8 cellular contexts compared by ENCODE assay signal in genomic region chr2:61707984-61708852, GRCh38.
DNase-seq lines count a peak whose midpoint lies in the region; ATAC-seq and TF ChIP-seq lines count a peak whose summit lies in the region.

No MANE protein-coding gene starts in this region.

- no peak overlapping the region for H3K27ac Mint-ChIP-seq in MCF 10A (ENCODE audit: low read depth, unreplicated experiment)

- intact Hi-C loops in MCF 10A (cut with micrococcal nuclease) (no loop called here), breast epithelium (cut with DNase I; ENCODE audit: low total_unique reads) (no loop called here), OCI-LY7 (cut with micrococcal nuclease; ENCODE audit: unreplicated experiment) (no loop called here)

- CTCF ChIA-PET in MCF 10A (lab: Yijun Ruan, JAX) = interaction anchor here (0.6 kb wide), 1 partner anchor 13 kb away, joined by 3 read pairs; no protein-coding TSS in a partner anchor
- CTCF ChIA-PET in OCI-LY7 (lab: Charles Lee; ENCODE audit: unreplicated experiment) = no interaction called here

- no peak for TF ChIP-seq POLR2A in breast epithelium (IDR thresholded peaks at IDR 0.05)

- H3K9me3 ChIP-seq in breast epithelium = no peaks in the 10 kb centered on the region
- H3K9me3 ChIP-seq in OCI-LY7 (ENCODE audit: low read length) = no peaks in the 10 kb centered on the region

- H3K4me1 Mint-ChIP-seq in MCF 10A (ENCODE audit: insufficient read depth, unreplicated experiment) = no peaks in the 10 kb centered on the region

- no peaks in the 10 kb centered on the region for H4K20me1 ChIP-seq in OCI-LY7 (ENCODE audit: insufficient read depth, low read length)

- no peaks in the 10 kb centered on the region for H3K36me3 ChIP-seq in breast epithelium
- no peaks in the 10 kb centered on the region for H3K36me3 ChIP-seq in OCI-LY7 (ENCODE audit: insufficient read depth, low read length)

- no peak overlapping the region for H3K4me3 Mint-ChIP-seq in MCF 10A (ENCODE audit: unreplicated experiment)

- DNase-seq in MCF 10A (ENCODE audit: unreplicated experiment) = peak; percentile 20
- DNase-seq in breast epithelium (ENCODE audit: low spot score in 2 of 2) = no peak
- DNase-seq in NCI-H187 (lab: John Stamatoyannopoulos, UW) = peak; percentile 90 to 91
- DNase-seq in astrocyte of the hippocampus (ENCODE audit: low read depth, low spot score) = peak; percentile 55
- DNase-seq in non-pigmented ciliary epithelial cell (ENCODE audit: low read depth) = peak; percentile 50
- no peak for DNase-seq in epidermal melanocyte (ENCODE audit: insufficient read length, low spot score)
- DNase-seq in OCI-LY7 (ENCODE audit: low spot score) = no peak

- POLR2A ChIA-PET in MCF 10A (lab: Yijun Ruan, JAX) = interaction anchor here (0.6 to 1.0 kb wide), 3 partner anchors 55 to 304 kb away, joined by 3 read pairs; no protein-coding TSS in a partner anchor
- POLR2A ChIA-PET in OCI-LY7 (lab: Charles Lee) = interaction anchor here (0.6 to 0.8 kb wide), 2 partner anchors 44 to 197 kb away, joined by 3 to 7 read pairs; no protein-coding TSS in a partner anchor

- no peaks in the 10 kb centered on the region for H3K79me2 ChIP-seq in OCI-LY7 (ENCODE audit: insufficient read depth, low read depth, low read length)

- TF ChIP-seq CTCF in MCF 10A (IDR thresholded peaks at IDR 0.05; ENCODE audit: unreplicated experiment) = no peak
- no peak for TF ChIP-seq CTCF in breast epithelium (IDR thresholded peaks at IDR 0.05)
- TF ChIP-seq CTCF in OCI-LY7 (conservative IDR thresholded peaks at IDR 0.05; ENCODE audit: low read length) = no peak

- H3K9me2 ChIP-seq in OCI-LY7 (ENCODE audit: insufficient read depth, low read length) = no peaks in the 10 kb centered on the region

- H3K4me1 ChIP-seq in breast epithelium = no peaks in the 10 kb centered on the region
- H3K4me1 ChIP-seq in OCI-LY7 (ENCODE audit: insufficient read depth, low read length, poor library complexity, severe bottlenecking) = no peaks in the 10 kb centered on the region

- H3K27ac ChIP-seq in breast epithelium = no peak overlapping the region
- no peak overlapping the region for H3K27ac ChIP-seq in OCI-LY7 (ENCODE audit: low read depth, low read length, poor library complexity, severe bottlenecking)

- no peaks in the 10 kb centered on the region for H3K36me3 Mint-ChIP-seq in MCF 10A (ENCODE audit: insufficient read depth, unreplicated experiment)

- no peaks in the 10 kb centered on the region for H3K27me3 Mint-ChIP-seq in MCF 10A (ENCODE audit: insufficient read depth, unreplicated experiment)

- H2AFZ ChIP-seq in OCI-LY7 (ENCODE audit: low read length) = no peak overlapping the region

- peak; percentile 98 for ATAC-seq in HG02938 (IDR thresholded peaks at IDR 0.05; ENCODE audit: unreplicated experiment)

- BruUV-seq in MCF 10A (replicated peaks; lab: Mats Ljungman, UMichigan) = no TSS peak
- BruUV-seq in OCI-LY7 (replicated peaks; lab: Mats Ljungman, UMichigan) = no TSS peak

- H3K4me3 ChIP-seq in breast epithelium (no peak overlapping the region), OCI-LY7 (ENCODE audit: low read depth, low read length, poor library complexity, severe bottlenecking) (no peak overlapping the region)

- H3K9me3 Mint-ChIP-seq in MCF 10A (ENCODE audit: unreplicated experiment) = no peaks in the 10 kb centered on the region

- no peak overlapping the region for H3K4me2 ChIP-seq in OCI-LY7 (ENCODE audit: low read length)

- no peaks in the 10 kb centered on the region for H3K27me3 ChIP-seq in breast epithelium

Comparison
In these comparisons a context has a peak if more than half of its experiments do, and no peak if none do; other contexts are left out.
1. DNase-seq: peak in MCF 10A (single experiment), NCI-H187 (2 of 2), astrocyte of the hippocampus (single experiment) and non-pigmented ciliary epithelial cell (single experiment); none in breast epithelium (0 of 2), epidermal melanocyte (single experiment) and OCI-LY7 (single experiment).